Comparison of ENCODE assay signal across 1 cellular context in the genomic region with DNA sequence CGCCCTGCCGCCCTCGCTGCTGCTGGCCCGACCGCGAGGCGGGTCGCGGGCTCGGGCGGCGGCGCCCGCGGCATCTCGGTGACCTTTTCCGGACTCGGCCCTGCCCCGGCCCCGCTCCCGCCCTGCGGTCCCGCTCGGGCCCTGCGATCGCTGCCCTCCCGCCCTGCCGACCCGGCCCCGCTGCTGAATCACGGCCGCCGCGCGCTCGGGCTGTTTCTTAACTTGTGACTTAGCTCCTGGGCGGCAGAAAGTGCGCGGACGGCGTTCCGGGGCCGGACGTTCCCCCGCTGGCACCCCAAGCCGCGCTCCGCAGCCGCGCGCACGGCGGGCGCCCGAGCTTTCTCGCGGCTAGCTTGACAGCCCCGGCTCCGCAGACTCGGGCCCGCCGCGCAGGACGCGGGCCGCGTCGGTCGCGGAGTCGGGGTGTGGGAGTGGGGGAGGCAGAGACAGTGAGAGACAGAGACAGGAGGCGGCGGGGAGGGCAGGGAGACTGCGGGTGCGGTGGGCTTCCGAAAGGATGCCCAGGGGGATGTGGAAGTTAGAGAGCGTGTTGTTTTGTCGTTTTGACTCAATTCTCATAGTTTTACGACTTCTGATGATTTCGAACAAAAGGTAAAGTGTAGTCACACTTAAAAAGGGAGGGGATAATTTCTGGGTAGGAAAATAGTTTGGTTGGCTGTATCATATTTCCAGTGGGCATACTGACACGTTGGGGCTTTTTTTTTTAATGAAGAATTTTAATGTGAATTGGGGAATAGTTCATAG.
TF ChIP-seq lines count a peak whose summit lies in the region.

No MANE protein-coding gene starts in this region.

TF ChIP-seq in endothelial cell of umbilical vein, 7 proteins besides CTCF, POLR2A, EP300 and RAD21:
- TF ChIP-seq POLR2AphosphoS5 (IDR thresholded peaks at IDR 0.05; ENCODE audit: insufficient read depth, low read depth, low read length) (peak; percentile 6), MYC (IDR thresholded peaks at IDR 0.05; ENCODE audit: low read depth, low read length) (no peak)
